11 cellular contexts compared by ENCODE assay signal in the genomic region with DNA sequence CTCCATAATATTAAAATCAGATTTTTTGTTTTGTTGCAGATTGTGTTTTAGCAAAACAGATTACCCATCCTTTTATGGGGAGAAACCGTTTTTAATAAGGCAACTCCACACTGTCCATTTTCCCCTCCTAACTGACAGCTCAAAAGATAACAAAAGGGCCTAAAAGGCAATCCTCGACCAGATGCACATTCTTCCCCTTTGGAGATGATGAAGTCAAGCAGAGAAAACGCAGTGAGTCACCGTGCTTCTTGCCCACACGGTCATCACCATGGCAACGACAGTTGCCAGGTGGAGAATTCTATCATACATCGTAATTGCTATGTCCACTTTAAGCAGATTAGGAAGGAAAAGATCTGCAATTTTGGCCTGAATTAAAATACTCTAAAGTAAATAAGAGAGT.
DNase-seq lines count a peak whose midpoint lies in the region; ATAC-seq and TF ChIP-seq lines count a peak whose summit lies in the region.
"Had no signal": no experiment of that assay in that cellular context is flagged by ENCODE, and none has a peak within 500 bp of the region (broad histone marks: within the 10 kb centered on the region; RNA-seq: fewer than 3 reads in every experiment).

No MANE protein-coding gene starts in this region.

- CTCF ChIA-PET in activated CD8-positive, alpha-beta memory T cell treated with anti-CD3 and anti-CD28 coated beads, Interleukin-2, amount 10 ng/mL, durations not matched to agents 7 days and 5 days (lab: Charles Lee) = no interaction called here

- H3K36me3 Mint-ChIP-seq in activated naive CD8-positive, alpha-beta T cell treated with anti-CD3 and anti-CD28 coated beads, Interleukin-2, amount 50 U/mL, for 24 hours (ENCODE audit: low read depth) = no peaks in the 10 kb centered on the region
- H3K36me3 Mint-ChIP-seq in activated CD8-positive, alpha-beta memory T cell treated with anti-CD3 and anti-CD28 coated beads, Interleukin-2, amount 10 ng/mL, durations not matched to agents 7 days and 5 days = no peaks in the 10 kb centered on the region

- H3K27ac ChIP-seq in SJCRH30 = peak overlapping the region; percentile 61
- H3K27ac ChIP-seq: thoracic aorta had no signal

- H3K27ac Mint-ChIP-seq in activated naive CD8-positive, alpha-beta T cell treated with anti-CD3 and anti-CD28 coated beads, Interleukin-2, amount 50 U/mL, for 24 hours = no peak overlapping the region
- no peak overlapping the region for H3K27ac Mint-ChIP-seq in activated CD8-positive, alpha-beta memory T cell treated with anti-CD3 and anti-CD28 coated beads, Interleukin-2, amount 10 ng/mL, durations not matched to agents 7 days and 5 days
- H3K27ac Mint-ChIP-seq: activated naive CD4-positive, alpha-beta T cell treated with anti-CD3 and anti-CD28 coated beads for 36 hours; naive B cell had no signal

- no peak overlapping the region for H3K4me3 ChIP-seq in SJCRH30
- H3K4me3 ChIP-seq: thoracic aorta had no signal

- no peaks in the 10 kb centered on the region for H3K4me1 Mint-ChIP-seq in activated naive CD8-positive, alpha-beta T cell treated with anti-CD3 and anti-CD28 coated beads, Interleukin-2, amount 50 U/mL, for 24 hours
- no peaks in the 10 kb centered on the region for H3K4me1 Mint-ChIP-seq in activated CD8-positive, alpha-beta memory T cell treated with anti-CD3 and anti-CD28 coated beads, Interleukin-2, amount 10 ng/mL, durations not matched to agents 7 days and 5 days
- H3K4me1 Mint-ChIP-seq: naive B cell had no signal

- no peaks in the 10 kb centered on the region for H3K27me3 ChIP-seq in SJCRH30

- peaks cover 20% of the 10 kb centered on the region for H3K4me1 ChIP-seq in SJCRH30

- H3K4me3 Mint-ChIP-seq in activated naive CD8-positive, alpha-beta T cell treated with anti-CD3 and anti-CD28 coated beads, Interleukin-2, amount 50 U/mL, for 24 hours = no peak overlapping the region
- H3K4me3 Mint-ChIP-seq in activated CD8-positive, alpha-beta memory T cell treated with anti-CD3 and anti-CD28 coated beads, Interleukin-2, amount 10 ng/mL, durations not matched to agents 7 days and 5 days = no peak overlapping the region
- H3K4me3 Mint-ChIP-seq: activated naive CD4-positive, alpha-beta T cell treated with anti-CD3 and anti-CD28 coated beads for 36 hours; naive B cell had no signal

- no peaks in the 10 kb centered on the region for H3K36me3 ChIP-seq in SJCRH30
- H3K36me3 ChIP-seq: thoracic aorta had no signal

- DNase-seq in COR-L47 (lab: John Stamatoyannopoulos, UW) = peak; percentile 97
- DNase-seq in NCI-H1092 treated with DMSO at 0.1 percent for 48 hours (lab: John Stamatoyannopoulos, UW) = peak; percentile 88
- DNase-seq in SJCRH30 = peak; percentile 93 to 95
- DNase-seq in iPS-NIHi7 (ENCODE audit: extremely low spot score) = peak; percentile 31
- DNase-seq in GM20000 (ENCODE audit: low spot score) = no peak
- DNase-seq in activated naive CD8-positive, alpha-beta T cell treated with anti-CD3 and anti-CD28 coated beads, Interleukin-2, amount 50 U/mL, for 24 hours = no peak
- DNase-seq in activated CD8-positive, alpha-beta memory T cell treated with anti-CD3 and anti-CD28 coated beads, Interleukin-2, amount 10 ng/mL, durations not matched to agents 7 days and 5 days = no peak
- DNase-seq: activated naive CD4-positive, alpha-beta T cell treated with anti-CD3 and anti-CD28 coated beads for 36 hours; naive B cell had no signal

- no peaks in the 10 kb centered on the region; the same call in 1 of the 2 replicates for H3K9me3 ChIP-seq in SJCRH30 (replicated peaks)
- H3K9me3 ChIP-seq: thoracic aorta had no signal

- H3K9me3 Mint-ChIP-seq in activated naive CD8-positive, alpha-beta T cell treated with anti-CD3 and anti-CD28 coated beads, Interleukin-2, amount 50 U/mL, for 24 hours = peaks cover 18% of the 10 kb centered on the region
- H3K9me3 Mint-ChIP-seq in activated CD8-positive, alpha-beta memory T cell treated with anti-CD3 and anti-CD28 coated beads, Interleukin-2, amount 10 ng/mL, durations not matched to agents 7 days and 5 days (ENCODE audit: low read depth) = peaks cover 3% of the 10 kb centered on the region

- no peak for TF ChIP-seq CTCF in GM20000 (IDR thresholded peaks at IDR 0.05; ENCODE audit: extremely low read depth, missing control alignments)

- H3K27me3 Mint-ChIP-seq in activated naive CD8-positive, alpha-beta T cell treated with anti-CD3 and anti-CD28 coated beads, Interleukin-2, amount 50 U/mL, for 24 hours = peaks cover 10% of the 10 kb centered on the region
- H3K27me3 Mint-ChIP-seq in activated CD8-positive, alpha-beta memory T cell treated with anti-CD3 and anti-CD28 coated beads, Interleukin-2, amount 10 ng/mL, durations not matched to agents 7 days and 5 days = peaks cover 3% of the 10 kb centered on the region

- no peak for ATAC-seq in activated naive CD8-positive, alpha-beta T cell treated with anti-CD3 and anti-CD28 coated beads, Interleukin-2, amount 50 U/mL, for 24 hours
- no peak for ATAC-seq in HG03025 (IDR thresholded peaks at IDR 0.05; ENCODE audit: low FRiP score, unreplicated experiment)
- ATAC-seq in activated CD8-positive, alpha-beta memory T cell treated with anti-CD3 and anti-CD28 coated beads, Interleukin-2, amount 10 ng/mL, durations not matched to agents 7 days and 5 days = no peak

Comparison
In these comparisons a context has a peak if more than half of its experiments do, and no peak if none do; other contexts are left out.
1. DNase-seq: peak in COR-L47 (single experiment), NCI-H1092 treated with DMSO at 0.1 percent for 48 hours (single experiment), SJCRH30 (2 of 2) and iPS-NIHi7 (single experiment); none in GM20000 (single experiment), activated naive CD8-positive, alpha-beta T cell treated with anti-CD3 and anti-CD28 coated beads, Interleukin-2, amount 50 U/mL, for 24 hours (single experiment) and activated CD8-positive, alpha-beta memory T cell treated with anti-CD3 and anti-CD28 coated beads, Interleukin-2, amount 10 ng/mL, durations not matched to agents 7 days and 5 days (single experiment).